8 cellular contexts compared by ENCODE assay signal in the genomic region with DNA sequence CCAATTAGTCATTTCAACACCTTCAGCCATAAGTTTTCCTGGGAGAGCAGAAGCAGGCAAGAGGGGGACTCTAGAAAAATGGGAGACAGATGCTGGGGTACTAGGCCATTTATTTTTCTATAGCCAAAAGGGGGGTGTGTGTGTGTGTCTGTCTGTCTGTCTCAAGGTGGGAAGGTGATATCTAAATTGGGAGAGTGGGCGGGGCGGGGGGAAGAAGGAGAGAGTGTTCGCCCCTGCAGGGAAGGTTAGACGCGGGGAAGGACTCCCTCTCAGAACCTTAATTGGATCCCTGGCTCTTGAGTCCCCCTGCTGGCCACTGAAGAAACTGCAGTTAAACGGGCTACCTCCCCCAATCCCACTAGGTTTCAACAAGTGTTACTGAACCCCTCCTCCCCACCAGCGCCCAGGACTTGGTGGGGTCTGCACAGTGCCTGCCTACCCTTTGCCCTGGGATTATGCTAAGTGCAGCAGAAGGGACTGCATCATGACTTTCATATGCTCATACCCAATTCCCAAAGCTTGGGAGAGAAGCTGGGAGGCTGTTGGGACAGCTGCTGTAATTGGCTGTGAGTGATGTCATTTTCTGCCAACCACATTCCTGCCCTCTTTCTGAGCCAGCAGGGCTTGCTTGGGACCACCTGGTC. TPM values are rescaled to one million over a fixed set of nuclear protein-coding genes. Genes with fewer than 3 reads are reported as not detected.
DNase-seq lines count a peak whose midpoint lies in the region; ATAC-seq and TF ChIP-seq lines count a peak whose summit lies in the region.

No MANE protein-coding gene starts in this region.

- H3K4me3 ChIP-seq in BE2C (ENCODE audit: low read depth, low read length): no peak overlapping the region
- no peak overlapping the region for H3K4me3 ChIP-seq in endodermal cell (ENCODE audit: low read length)

- H3K4me1 ChIP-seq in BE2C: no peaks in the 10 kb centered on the region; the same call in 1 of the 2 replicates
- no peaks in the 10 kb centered on the region for H3K4me1 ChIP-seq in endodermal cell (ENCODE audit: control insufficient read depth, insufficient read depth, low read length)

- peaks cover 60% of the 10 kb centered on the region for H3K36me3 Mint-ChIP-seq in endodermal cell (ENCODE audit: low read depth)

- TF ChIP-seq CTCF in BE2C (IDR thresholded peaks at IDR 0.05; ENCODE audit: low read depth, low read length) (peak; percentile 92), endodermal cell (conservative IDR thresholded peaks at IDR 0.05) (peak; percentile 94)

- no peaks in the 10 kb centered on the region for H3K9me3 Mint-ChIP-seq in endodermal cell

- peak overlapping the region; percentile 44 for H3K27ac Mint-ChIP-seq in endodermal cell

- no peak overlapping the region for H3K9ac ChIP-seq in endodermal cell (ENCODE audit: extremely low read depth, low read length, poor library complexity, severe bottlenecking)

- H3K36me3 ChIP-seq in BE2C: peaks cover 3% of the 10 kb centered on the region; the same call in 1 of the 2 replicates
- peaks cover 73% of the 10 kb centered on the region for H3K36me3 ChIP-seq in endodermal cell (ENCODE audit: control insufficient read depth, insufficient read depth, low read length)

- 0 to 4% methylated on average over 1 to 7 of the region's 7 CpGs for WGBS in endodermal cell (ENCODE audit: insufficient coverage in 1 of 2, insufficient read length in 1 of 2), 2 experiments

- no peaks in the 10 kb centered on the region for H3K27me3 Mint-ChIP-seq in endodermal cell (ENCODE audit: insufficient read depth)

- peak; percentile 66 for DNase-seq in BE2C
- peak; percentile 43 for DNase-seq in HCEC 1CT
- peak; percentile 26 to 55 for DNase-seq in NOMO-1 (lab: John Stamatoyannopoulos, UW; ENCODE audit: unreplicated experiment in 2 of 2)
- peak; percentile 56 to 66 for DNase-seq in activated CD8-positive, alpha-beta memory T cell treated with anti-CD3 and anti-CD28 coated beads for 4 hours (ENCODE audit: low read depth in 2 of 2)
- DNase-seq in endodermal cell: peak; percentile 95
- DNase-seq in mucosa of gallbladder (ENCODE audit: low spot score): peak; percentile 73
- DNase-seq in stimulated activated CD8-positive, alpha-beta memory T cell treated with anti-CD3 and anti-CD28 coated beads, Interleukin-7, amount 100 ng/mL, for 1 hour (ENCODE audit: low read depth in 2 of 2): peak; percentile 57 to 71

- ATAC-seq in HG02852 (IDR thresholded peaks at IDR 0.05; ENCODE audit: unreplicated experiment): no peak

- no peaks in the 10 kb centered on the region for H3K27me3 ChIP-seq in BE2C
- no peaks in the 10 kb centered on the region for H3K27me3 ChIP-seq in endodermal cell (ENCODE audit: control insufficient read depth, insufficient read depth, low read length, poor library complexity, severe bottlenecking)

- no peak overlapping the region for H3K27ac ChIP-seq in endodermal cell (ENCODE audit: low read depth, low read length)

- no peak overlapping the region for H3K4me3 Mint-ChIP-seq in endodermal cell

- H3K4me1 Mint-ChIP-seq in endodermal cell: peaks cover 8% of the 10 kb centered on the region

- H3K9me3 ChIP-seq in BE2C: no peaks in the 10 kb centered on the region
- no peaks in the 10 kb centered on the region for H3K9me3 ChIP-seq in endodermal cell (ENCODE audit: control insufficient read depth, low read length)

RNA-seq across cellular contexts. Expression of a gene that starts 45.8 kb away (rescaled TPM):
- polyA plus RNA-seq in BE2C (2012; ENCODE audit: insufficient read depth, insufficient read length, low read depth): 42.7 TPM
- 10 to 100 TPM; 44.4 to 47.7 TPM for total RNA-seq in endodermal cell
- polyA plus RNA-seq in endodermal cell (2013, experiment 1 of 2): 54.1 TPM
- polyA plus RNA-seq in endodermal cell (2013, experiment 2 of 2): 47.0 TPM
- total RNA-seq in mucosa of gallbladder: 66.5 TPM

RNA-seq across cellular contexts. Expression of a gene that starts 46.3 kb away (rescaled TPM):
- polyA plus RNA-seq in BE2C (2012; ENCODE audit: insufficient read depth, insufficient read length, low read depth): 3.7 TPM
- total RNA-seq in endodermal cell: 10 to 100 TPM; 52.7 to 80.0 TPM
- 76.9 TPM for polyA plus RNA-seq in endodermal cell (2013, experiment 1 of 2)
- 84.7 TPM for polyA plus RNA-seq in endodermal cell (2013, experiment 2 of 2)
- 7.3 TPM for total RNA-seq in mucosa of gallbladder

Comparison
In these comparisons a context has a peak if more than half of its experiments do, and no peak if none do; other contexts are left out.
1. DNase-seq: peak in every context shown above with its lines; median percentile 95 in endodermal cell; 73 in mucosa of gallbladder; 66 in BE2C; 64 in stimulated activated CD8-positive, alpha-beta memory T cell treated with anti-CD3 and anti-CD28 coated beads, Interleukin-7, amount 100 ng/mL, for 1 hour; 61 in activated CD8-positive, alpha-beta memory T cell treated with anti-CD3 and anti-CD28 coated beads for 4 hours; 43 in HCEC 1CT; 40 in NOMO-1.